ENCODE assay signal across 8 cellular contexts in genomic region chr12:6201199-6201608, GRCh38. TPM values are rescaled to one million over a fixed set of nuclear protein-coding genes. Genes with fewer than 3 reads are reported as not detected.
DNase-seq lines count a peak whose midpoint lies in the region; ATAC-seq and TF ChIP-seq lines count a peak whose summit lies in the region.

No MANE protein-coding gene starts in this region.

- H3K27me3 ChIP-seq in stomach, result peaks cover 0 to 19% (median 4%) of the 10 kb centered on the region in 3 donors

- no peak for DNase-seq in activated naive CD4-positive, alpha-beta T cell treated with anti-CD3 and anti-CD28 coated beads, Interleukin-2, amount 50 U/mL, for 72 hours (ENCODE audit: low spot score in 2 of 2)
- DNase-seq in activated naive CD4-positive, alpha-beta T cell treated with anti-CD3 and anti-CD28 coated beads, Interleukin-2, amount 50 U/mL, for 16 hours, result no peak
- no peak for DNase-seq in activated naive CD8-positive, alpha-beta T cell treated with anti-CD3 and anti-CD28 coated beads, Interleukin-2, amount 50 U/mL, for 24 hours
- DNase-seq in islet precursor cell (peak; percentile 82), stomach (no peak), iPS-NIHi11 (ENCODE audit: low spot score) (no peak), OCI-M1 (lab: John Stamatoyannopoulos, UW) (no peak)

- H3K9me3 Mint-ChIP-seq in activated naive CD4-positive, alpha-beta T cell treated with anti-CD3 and anti-CD28 coated beads, Interleukin-2, amount 50 U/mL, for 72 hours, result no peaks in the 10 kb centered on the region
- no peaks in the 10 kb centered on the region for H3K9me3 Mint-ChIP-seq in activated naive CD8-positive, alpha-beta T cell treated with anti-CD3 and anti-CD28 coated beads, Interleukin-2, amount 50 U/mL, for 24 hours

- H3K27me3 Mint-ChIP-seq in activated naive CD8-positive, alpha-beta T cell treated with anti-CD3 and anti-CD28 coated beads, Interleukin-2, amount 50 U/mL, for 24 hours, result peaks cover 23% of the 10 kb centered on the region

- H3K9me3 ChIP-seq in stomach, result no peaks in the 10 kb centered on the region

- peaks cover 31% of the 10 kb centered on the region for H3K4me1 Mint-ChIP-seq in activated naive CD8-positive, alpha-beta T cell treated with anti-CD3 and anti-CD28 coated beads, Interleukin-2, amount 50 U/mL, for 24 hours

- H3K4me3 Mint-ChIP-seq in activated naive CD8-positive, alpha-beta T cell treated with anti-CD3 and anti-CD28 coated beads, Interleukin-2, amount 50 U/mL, for 24 hours, result peak overlapping the region; percentile 66

- peak overlapping the region; percentile 84 to 99 (median 94) for H3K27ac ChIP-seq in stomach

- no peak overlapping the region for H3K27ac Mint-ChIP-seq in activated naive CD4-positive, alpha-beta T cell treated with anti-CD3 and anti-CD28 coated beads, Interleukin-2, amount 50 U/mL, for 72 hours
- no peak overlapping the region for H3K27ac Mint-ChIP-seq in activated naive CD8-positive, alpha-beta T cell treated with anti-CD3 and anti-CD28 coated beads, Interleukin-2, amount 50 U/mL, for 24 hours

- TF ChIP-seq EP300 in stomach (IDR thresholded peaks at IDR 0.05), result no peak

- no peaks in the 10 kb centered on the region for H3K36me3 ChIP-seq in stomach

- no peak for TF ChIP-seq CTCF in stomach (IDR thresholded peaks at IDR 0.05)

- H3K36me3 Mint-ChIP-seq in activated naive CD4-positive, alpha-beta T cell treated with anti-CD3 and anti-CD28 coated beads, Interleukin-2, amount 50 U/mL, for 72 hours, result no peaks in the 10 kb centered on the region
- H3K36me3 Mint-ChIP-seq in activated naive CD8-positive, alpha-beta T cell treated with anti-CD3 and anti-CD28 coated beads, Interleukin-2, amount 50 U/mL, for 24 hours (ENCODE audit: low read depth), result no peaks in the 10 kb centered on the region

- peak overlapping the region; percentile 69 to 94 (median 86) for H3K4me3 ChIP-seq in stomach

- TF ChIP-seq POLR2A in stomach (IDR thresholded peaks at IDR 0.05), result no peak

- peak; percentile 14 to 29 for ATAC-seq in activated naive CD4-positive, alpha-beta T cell treated with anti-CD3 and anti-CD28 coated beads, Interleukin-2, amount 50 U/mL, for 72 hours
- no peak for ATAC-seq in activated naive CD8-positive, alpha-beta T cell treated with anti-CD3 and anti-CD28 coated beads, Interleukin-2, amount 50 U/mL, for 24 hours
- ATAC-seq in HG03025 (IDR thresholded peaks at IDR 0.05; ENCODE audit: low FRiP score, unreplicated experiment), result no peak

- WGBS in stomach, 5 donors, result 8 to 23% (median 11%) methylated on average over 13 to 15 of the region's 15 CpGs

- peaks cover 47 to 83% (median 72%) of the 10 kb centered on the region in 4 donors for H3K4me1 ChIP-seq in stomach

- intact Hi-C loops in stomach (cut with DNase I; ENCODE audit: low total_unique reads), result no loop called here

RNA-seq across cellular contexts. Expression of gene CD9, which starts 1.0 kb away (rescaled TPM):
- total RNA-seq in activated naive CD4-positive, alpha-beta T cell treated with anti-CD3 and anti-CD28 coated beads, Interleukin-2, amount 50 U/mL, for 72 hours, result 10 to 100 TPM in 1 of 2 donors, 1 to 10 TPM in 1; 3.4 to 27.0 TPM
- total RNA-seq in stomach, result 100 to 1,000 TPM in 3 of 5 donors, 10 to 100 TPM in 2; 68.1 to 297 (median 154) TPM
- 100 to 1,000 TPM in 2 of 3 donors, 10 to 100 TPM in 1; 51.0 to 421 (median 124) TPM for polyA plus RNA-seq in stomach

Comparison
In these comparisons a context has a peak if more than half of its experiments do, and no peak if none do; other contexts are left out.
1. ATAC-seq: peak in activated naive CD4-positive, alpha-beta T cell treated with anti-CD3 and anti-CD28 coated beads, Interleukin-2, amount 50 U/mL, for 72 hours (2 of 2); none in activated naive CD8-positive, alpha-beta T cell treated with anti-CD3 and anti-CD28 coated beads, Interleukin-2, amount 50 U/mL, for 24 hours (single experiment) and HG03025 (single experiment).